15 cellular contexts compared by ENCODE assay signal in genomic region chr19:15759962-15760565, GRCh38. TPM values are rescaled to one million over a fixed set of nuclear protein-coding genes. Genes with fewer than 3 reads are reported as not detected.
DNase-seq lines count a peak whose midpoint lies in the region; ATAC-seq and TF ChIP-seq lines count a peak whose summit lies in the region.
"Had no signal": no experiment of that assay in that cellular context is flagged by ENCODE, and none has a peak within 500 bp of the region (broad histone marks: within the 10 kb centered on the region; RNA-seq: fewer than 3 reads in every experiment).

No MANE protein-coding gene starts in this region.

- TF ChIP-seq CTCF in Calu3 (IDR thresholded peaks at IDR 0.05; ENCODE audit: unreplicated experiment): peak; percentile 32
- peak; percentile 32 for TF ChIP-seq CTCF in GM12865 (IDR thresholded peaks at IDR 0.05; ENCODE audit: insufficient read depth, low read depth, low read length, missing control alignments)
- TF ChIP-seq CTCF in PC-9 (conservative IDR thresholded peaks at IDR 0.05): peak; percentile 65

- peaks cover 39% of the 10 kb centered on the region; the same call in 1 of the 2 replicates for H3K27me3 ChIP-seq in PC-9 (ENCODE audit: insufficient read depth, low read depth)
- H3K27me3 ChIP-seq: neural progenitor cell had no signal

- peak; percentile 60 for ATAC-seq in left colon
- ATAC-seq: gastroesophageal sphincter had no signal

- no peaks in the 10 kb centered on the region for H3K36me3 ChIP-seq in PC-9 (ENCODE audit: low read depth)
- H3K36me3 ChIP-seq: gastroesophageal sphincter, HAP-1, neural progenitor cell, sigmoid colon, suprapubic skin had no signal

- H3K9me3 ChIP-seq in PC-9 (ENCODE audit: insufficient read depth, low read depth): 0 out of 2 replicates have a peak, but pooled peaks cover 3% of the 10 kb centered on the region
- H3K9me3 ChIP-seq: HAP-1, sigmoid colon, suprapubic skin had no signal

- H3K9me3 Mint-ChIP-seq in Calu3 (ENCODE audit: low read depth, unreplicated experiment): no peaks in the 10 kb centered on the region

- peak overlapping the region; percentile 58 for H3K4me3 Mint-ChIP-seq in Calu3 (ENCODE audit: low read depth, unreplicated experiment)
- H3K4me3 Mint-ChIP-seq: neural progenitor cell had no signal

- H3F3A ChIP-seq in PC-9 (ENCODE audit: insufficient read depth, low read depth): no peaks in the 10 kb centered on the region

- peaks cover 7% of the 10 kb centered on the region for H3K4me1 Mint-ChIP-seq in Calu3 (ENCODE audit: low read depth, unreplicated experiment)
- H3K4me1 Mint-ChIP-seq: neural progenitor cell had no signal

- H3K9me2 ChIP-seq in PC-9 (ENCODE audit: insufficient read depth): no peaks in the 10 kb centered on the region

- no peaks in the 10 kb centered on the region for H3K4me1 ChIP-seq in PC-9 (replicated peaks; ENCODE audit: insufficient read depth)
- H3K4me1 ChIP-seq: gastroesophageal sphincter, HAP-1, neural progenitor cell, sigmoid colon had no signal

- H3K27ac ChIP-seq in PC-9: no peak overlapping the region
- H3K27ac ChIP-seq: gastroesophageal sphincter, neural progenitor cell, sigmoid colon, suprapubic skin had no signal

- DNase-seq in Calu3 (peak; percentile 34), GM12865 (ENCODE audit: low read depth) (peak; percentile 7), PC-9 (peak in 1 of 2 experiments; percentile 3), left colon (peak in 1 of 2 donors; percentile 26), NCI-H2029 (lab: John Stamatoyannopoulos, UW) (no peak), medulla oblongata (ENCODE audit: extremely low spot score) (no peak)
- no peak for DNase-seq in activated CD4-positive, CD25-positive, alpha-beta regulatory T cell treated with anti-CD3 and anti-CD28 coated beads, Interleukin-2, amount 50 U/mL, for 72 hours
- DNase-seq: activated T-cell treated with anti-CD3 and anti-CD28 coated beads for 4 hours, amygdala, IMR-90, sigmoid colon had no signal

- POLR2A ChIA-PET in PC-9 (lab: Charles Lee; ENCODE audit: unreplicated experiment): no interaction called here

- H3K4me3 ChIP-seq in GM12865 (ENCODE audit: low read depth, low read length) (no peak overlapping the region), PC-9 (no peak overlapping the region)
- H3K4me3 ChIP-seq: gastroesophageal sphincter, HAP-1, neural progenitor cell, sigmoid colon, suprapubic skin had no signal

- peaks cover 47% of the 10 kb centered on the region for H3K27me3 Mint-ChIP-seq in Calu3 (ENCODE audit: unreplicated experiment)

- no peaks in the 10 kb centered on the region for H3K79me2 ChIP-seq in PC-9 (ENCODE audit: low read depth)

- CTCF ChIA-PET in Calu3 (lab: Charles Lee): no interaction called here
- CTCF ChIA-PET in PC-9 (lab: Charles Lee): no interaction called here

- H4K20me1 ChIP-seq in PC-9 (ENCODE audit: insufficient read depth): no peaks in the 10 kb centered on the region

- H3K27ac Mint-ChIP-seq in Calu3 (ENCODE audit: unreplicated experiment): no peak overlapping the region
- H3K27ac Mint-ChIP-seq: neural progenitor cell had no signal

- no peak overlapping the region for H2AFZ ChIP-seq in PC-9
- H2AFZ ChIP-seq: neural progenitor cell had no signal

- intact Hi-C loops in Calu3 (cut with micrococcal nuclease; ENCODE audit: unreplicated experiment): loop anchor here (5.0 kb wide), 1 partner anchor 128 kb away; no protein-coding TSS in a partner anchor
- intact Hi-C loops in PC-9 (cut with micrococcal nuclease; ENCODE audit: unreplicated experiment): no loop called here
- intact Hi-C loops in left colon (cut with DNase I, micrococcal nuclease): no loop called here

- BruUV-seq in Calu3 (replicated peaks; lab: Mats Ljungman, UMichigan) (no TSS peak), PC-9 (replicated peaks; lab: Mats Ljungman, UMichigan) (no TSS peak)

- peaks cover 3% of the 10 kb centered on the region for H3K36me3 Mint-ChIP-seq in Calu3 (ENCODE audit: insufficient read depth, unreplicated experiment)
- H3K36me3 Mint-ChIP-seq: neural progenitor cell had no signal

- H3K4me2 ChIP-seq in PC-9: no peak overlapping the region
- H3K4me2 ChIP-seq: neural progenitor cell had no signal

RNA-seq across cellular contexts. Expression of gene OR10H3, which starts 22.3 kb away (rescaled TPM):
- total RNA-seq in Calu3 (2022) (not detected in 2 replicates), PC-9 (2021) (not detected in 2 replicates), left colon (not detected)
- total RNA-seq: gastroesophageal sphincter, IMR-90, sigmoid colon, suprapubic skin had no signal

RNA-seq across cellular contexts. Expression of gene OR10H5, which starts 27.4 kb away (rescaled TPM):
- not detected in 2 replicates for total RNA-seq in Calu3 (2022)
- not detected in 2 replicates for total RNA-seq in PC-9 (2021)
- not detected for total RNA-seq in left colon
- total RNA-seq: gastroesophageal sphincter, IMR-90, sigmoid colon, suprapubic skin had no signal

RNA-seq across cellular contexts. Expression of gene OR10H2, which starts 32.2 kb away (rescaled TPM):
- not detected in 2 replicates for total RNA-seq in Calu3 (2022)
- total RNA-seq in PC-9 (2021): not detected in 2 replicates
- not detected for total RNA-seq in left colon
- total RNA-seq: gastroesophageal sphincter, IMR-90, sigmoid colon, suprapubic skin had no signal

RNA-seq across cellular contexts. Expression of gene OR10H1, which starts 55.4 kb away (rescaled TPM):
- 4.4 and 4.9 TPM in 2 replicates for total RNA-seq in Calu3 (2022)
- total RNA-seq in PC-9 (2021): 0.20 TPM in 1 of 2 replicates, not detected in the other
- total RNA-seq in left colon: under 1 TPM in 1 of 2 donors, not detected in 1; 0.09 TPM
- total RNA-seq: gastroesophageal sphincter, IMR-90, sigmoid colon, suprapubic skin had no signal

Comparison
In these comparisons a context has a peak if more than half of its experiments do, and no peak if none do; other contexts are left out.
1. DNase-seq: peak in Calu3 (single experiment) and GM12865 (single experiment); none in NCI-H2029 (single experiment), medulla oblongata (single experiment) and activated CD4-positive, CD25-positive, alpha-beta regulatory T cell treated with anti-CD3 and anti-CD28 coated beads, Interleukin-2, amount 50 U/mL, for 72 hours (single experiment).
2. Peak in every context shown above with its lines, with median percentiles within 50 percentile points of each other: CTCF ChIP-seq.